In the genomic region with DNA sequence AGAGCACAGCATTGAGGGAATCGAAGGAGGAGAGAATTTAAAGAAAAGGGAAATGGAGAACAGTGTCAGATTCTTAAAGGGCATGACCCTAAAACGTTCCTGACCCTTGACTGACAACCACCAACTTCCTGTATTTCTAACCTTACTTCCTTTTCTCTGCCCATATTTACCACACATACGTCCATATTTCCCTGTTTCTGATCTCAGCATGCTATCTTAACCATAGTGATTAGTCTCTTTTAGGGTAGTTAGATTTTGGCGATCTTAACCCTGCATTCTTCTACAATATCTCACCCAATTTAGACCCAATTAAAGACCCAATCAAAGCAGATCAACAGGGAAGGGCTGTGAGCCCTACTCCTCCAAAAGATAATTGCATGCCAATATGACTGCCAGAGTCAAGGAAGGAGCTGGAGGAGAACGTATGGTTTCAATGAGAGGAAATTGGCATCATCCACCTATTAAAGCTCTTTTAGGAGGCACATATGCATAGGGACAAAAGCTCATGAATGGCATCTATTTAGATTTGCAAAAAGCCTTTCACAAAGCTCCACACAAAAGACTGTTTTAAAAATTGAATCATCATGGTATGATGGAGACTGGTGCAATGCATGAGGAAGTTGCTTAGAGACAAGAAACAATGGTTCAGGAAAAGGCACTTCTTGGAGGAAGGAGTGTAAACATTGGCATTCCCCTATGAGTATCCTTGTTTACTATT, we compare ENCODE assay signal across 9 cellular contexts. TPM values are rescaled to one million over a fixed set of nuclear protein-coding genes. Genes with fewer than 3 reads are reported as not detected.
DNase-seq lines count a peak whose midpoint lies in the region; ATAC-seq and TF ChIP-seq lines count a peak whose summit lies in the region.
"Had no signal": no experiment of that assay in that cellular context is flagged by ENCODE, and none has a peak within 500 bp of the region (broad histone marks: within the 10 kb centered on the region; RNA-seq: fewer than 3 reads in every experiment).

No MANE protein-coding gene starts in this region.

- TF ChIP-seq POLR2A in transverse colon (IDR thresholded peaks at IDR 0.05) (no peak), thyroid gland (IDR thresholded peaks at IDR 0.05) (no peak)

- H3K27ac Mint-ChIP-seq in T-helper 1 cell treated with Interleukin-12 subunit alpha and Interleukin-12 subunit beta and Interleukin-4 antibody, amounts not matched to agents 30 μg/mL and 1 μg/mL, for 36 hours = peak overlapping the region; percentile 17

- ATAC-seq in left ventricle myocardium superior = peak; percentile 58
- no peak for ATAC-seq in GM19324 (IDR thresholded peaks at IDR 0.05; ENCODE audit: low FRiP score, unreplicated experiment)

- TF ChIP-seq CTCF in AG09319 (IDR thresholded peaks at IDR 0.05; ENCODE audit: low read depth, low read length) (no peak), transverse colon (IDR thresholded peaks at IDR 0.05) (no peak), thyroid gland (IDR thresholded peaks at IDR 0.05) (no peak)

- H3K4me3 Mint-ChIP-seq in T-helper 1 cell treated with Interleukin-12 subunit alpha and Interleukin-12 subunit beta and Interleukin-4 antibody, amounts not matched to agents 30 μg/mL and 1 μg/mL, for 36 hours = peak overlapping the region; percentile 5

- DNase-seq in AG09319 (ENCODE audit: extremely low read depth, low read depth) = peak; percentile 30
- DNase-seq in HAP-1 (ENCODE audit: low spot score in 2 of 2) = peak; percentile 22 to 92
- DNase-seq in left ventricle myocardium superior = no peak
- DNase-seq in transverse colon = no peak
- DNase-seq in thyroid gland = no peak
- no peak for DNase-seq in cerebellar nuclear complex (lab: John Stamatoyannopoulos, UW)
- DNase-seq: islet precursor cell had no signal

- H3K36me3 ChIP-seq in HAP-1 (replicated peaks) (no peaks in the 10 kb centered on the region), transverse colon (no peaks in the 10 kb centered on the region), thyroid gland (no peaks in the 10 kb centered on the region)

- TF ChIP-seq EP300 in transverse colon (IDR thresholded peaks at IDR 0.05; ENCODE audit: low read depth) = no peak

- in situ Hi-C loops in HAP-1 (cut with MboI; ENCODE audit: low sequenced_read_pairs) (no loop called here), transverse colon (cut with MboI; ENCODE audit: low pct_ligation_motif_present in 1 of 4, low pct_unique_long_range_greater_than_20kb in 1 of 4, low sequenced_read_pairs in 3 of 4) (no loop called here)

- H3K9me3 Mint-ChIP-seq in T-helper 1 cell treated with Interleukin-12 subunit alpha and Interleukin-12 subunit beta and Interleukin-4 antibody, amounts not matched to agents 30 μg/mL and 1 μg/mL, for 36 hours = peaks cover 4% of the 10 kb centered on the region

- no peaks in the 10 kb centered on the region for H3K36me3 Mint-ChIP-seq in T-helper 1 cell treated with Interleukin-12 subunit alpha and Interleukin-12 subunit beta and Interleukin-4 antibody, amounts not matched to agents 30 μg/mL and 1 μg/mL, for 36 hours (ENCODE audit: low read depth)

- H3K27me3 ChIP-seq in HAP-1 (ENCODE audit: low read depth) (no peaks in the 10 kb centered on the region), transverse colon (no peaks in the 10 kb centered on the region), thyroid gland (no peaks in the 10 kb centered on the region)

- H3K27ac ChIP-seq in transverse colon = no peak overlapping the region
- no peak overlapping the region for H3K27ac ChIP-seq in thyroid gland

- H3K4me1 ChIP-seq in HAP-1 (peaks cover 12% of the 10 kb centered on the region), transverse colon (peaks cover 0 to 8% (median 0%) of the 10 kb centered on the region in 4 donors), thyroid gland (peaks cover 0 to 4% of the 10 kb centered on the region in 2 donors)

- H3K27me3 Mint-ChIP-seq in T-helper 1 cell treated with Interleukin-12 subunit alpha and Interleukin-12 subunit beta and Interleukin-4 antibody, amounts not matched to agents 30 μg/mL and 1 μg/mL, for 36 hours (ENCODE audit: low read depth) = no peaks in the 10 kb centered on the region

- H3K4me1 Mint-ChIP-seq in T-helper 1 cell treated with Interleukin-12 subunit alpha and Interleukin-12 subunit beta and Interleukin-4 antibody, amounts not matched to agents 30 μg/mL and 1 μg/mL, for 36 hours (ENCODE audit: low read depth) = peaks cover 21% of the 10 kb centered on the region

- intact Hi-C loops in left ventricle myocardium superior (cut with micrococcal nuclease) (no loop called here), transverse colon (cut with DNase I; ENCODE audit: low total_unique reads) (no loop called here), thyroid gland (cut with DNase I) (no loop called here)

- WGBS in transverse colon (ENCODE audit: low coverage in 1 of 2), 2 donors = 61 to 62% methylated on average over 3 to 5 of the region's 5 CpGs
- WGBS in thyroid gland, 2 donors = 78% methylated on average over 5 of the region's 5 CpGs

- H3K4me3 ChIP-seq in HAP-1 (no peak overlapping the region), transverse colon (no peak overlapping the region), thyroid gland (replicated peaks in 1 of 3) (no peak overlapping the region)

- H3K9me3 ChIP-seq in HAP-1 (no peaks in the 10 kb centered on the region), transverse colon (no peaks in the 10 kb centered on the region), thyroid gland (no peaks in the 10 kb centered on the region)

RNA-seq across cellular contexts. Expression of a gene that starts 49.0 kb away (rescaled TPM):
- total RNA-seq in left ventricle myocardium superior (21.1 TPM), transverse colon (10 to 100 TPM; 19.9 to 60.5 (median 46.1) TPM), thyroid gland (10 to 100 TPM; 49.9 to 67.6 (median 60.8) TPM)

Comparison
In these comparisons a context has a peak if more than half of its experiments do, and no peak if none do; other contexts are left out.
1. DNase-seq: peak in AG09319 (single experiment) and HAP-1 (2 of 2); none in left ventricle myocardium superior (single experiment), transverse colon (single experiment), thyroid gland (0 of 2) and cerebellar nuclear complex (0 of 2).